In genomic region chr1:66550243-66550642, GRCh38 we compare ENCODE assay signal across 28 cellular contexts. TPM values are rescaled to one million over a fixed set of nuclear protein-coding genes. Genes with fewer than 3 reads are reported as not detected.
"Had no signal": no experiment of that assay in that cellular context is flagged by ENCODE, and none has a peak within 500 bp of the region (broad histone marks: within the 10 kb centered on the region; RNA-seq: fewer than 3 reads in every experiment).

No MANE protein-coding gene starts in this region.

- H3K27ac ChIP-seq: brain microvascular endothelial cell, coronary artery, dorsolateral prefrontal cortex, WERI-Rb-1 had no signal

- H3K27me3 ChIP-seq: brain microvascular endothelial cell, dorsolateral prefrontal cortex, esophagus muscularis mucosa had no signal

- H3K4me3 ChIP-seq: coronary artery, dorsolateral prefrontal cortex, esophagus muscularis mucosa had no signal

- DNase-seq: activated B cell treated with CpG ODN at 0.5 μM for 24 hours; activated CD4-positive, alpha-beta T cell treated with anti-CD3 and anti-CD28 coated beads for 48 hours; activated CD4-positive, alpha-beta T cell treated with anti-CD3 and anti-CD28 coated beads, Interleukin-2, amount 50 U/mL, for 1 hour; activated CD4-positive, alpha-beta T cell treated with anti-CD3 and anti-CD28 coated beads, Interleukin-2, amount 50 U/mL, for 48 hours; activated CD8-positive, alpha-beta memory T cell treated with anti-CD3 and anti-CD28 coated beads for 24 hours; activated CD8-positive, alpha-beta T cell treated with anti-CD3 and anti-CD28 coated beads for 36 hours; activated effector memory CD4-positive, alpha-beta T cell treated with Interleukin-2 at 50 U/mL for 16 hours; activated gamma-delta T cell treated with Interleukin-2 at 50 U/mL for 16 hours; activated naive CD4-positive, alpha-beta T cell treated with anti-CD3 and anti-CD28 coated beads, Interleukin-2, amount 50 U/mL, for 16 hours; activated naive CD4-positive, alpha-beta T cell treated with Interleukin-2 at 50 U/mL for 16 hours; activated T-cell treated with anti-CD3 and anti-CD28 coated beads, Interleukin-2, amount 50 U/mL, for 4 hours; amniotic stem cell; anterior cingulate cortex; brain microvascular endothelial cell; dorsolateral prefrontal cortex; effector memory CD4-positive, alpha-beta T cell; endodermal cell; erythroblast; foreskin fibroblast; head of caudate nucleus; T-helper 1 cell; T-helper 17 cell; T1000; WERI-Rb-1 had no signal

- H3K9me3 ChIP-seq: esophagus muscularis mucosa had no signal

- ATAC-seq: activated CD4-positive, CD25-positive, alpha-beta regulatory T cell treated with anti-CD3 and anti-CD28 coated beads, Interleukin-2, amount 50 U/mL, for 24 hours; activated CD8-positive, alpha-beta T cell treated with anti-CD3 and anti-CD28 coated beads for 36 hours; activated T-cell treated with anti-CD3 and anti-CD28 coated beads, Interleukin-2, amount 50 U/mL, for 4 hours; activated T-helper 17 cell treated with anti-CD3 and anti-CD28 coated beads, Interleukin-2, amount 50 U/mL, for 72 hours; T-helper 17 cell had no signal

- H3K36me3 ChIP-seq: esophagus muscularis mucosa had no signal

RNA-seq across cellular contexts. Expression of gene SGIP1, which starts 16.3 kb away (rescaled TPM):
- total RNA-seq: activated B cell treated with CpG ODN at 0.5 μM for 24 hours; activated CD8-positive, alpha-beta T cell treated with anti-CD3 and anti-CD28 coated beads for 36 hours; activated T-cell treated with anti-CD3 and anti-CD28 coated beads, Interleukin-2, amount 50 U/mL, for 4 hours; activated T-helper 17 cell treated with anti-CD3 and anti-CD28 coated beads, Interleukin-2, amount 50 U/mL, for 72 hours had no signal
